ENCODE assay signal across 18 cellular contexts in genomic region chr5:149594206-149594895, GRCh38. TPM values are rescaled to one million over a fixed set of nuclear protein-coding genes. Genes with fewer than 3 reads are reported as not detected.
A peak's percentile ranks its signal among the peaks of the same experiment; 100 is the strongest.
DNase-seq lines count a peak whose midpoint lies in the region; ATAC-seq and TF ChIP-seq lines count a peak whose summit lies in the region.
"Had no signal": no experiment of that assay in that cellular context is flagged by ENCODE, and none has a peak within 500 bp of the region (broad histone marks: within the 10 kb centered on the region; RNA-seq: fewer than 3 reads in every experiment).

No MANE protein-coding gene starts in this region.

- H3K4me2 ChIP-seq in HCT116 (ENCODE audit: low read length): peak overlapping the region; percentile 50

- no peaks in the 10 kb centered on the region for H3K36me3 ChIP-seq in HCT116 (ENCODE audit: control insufficient read depth in 1 of 2, insufficient read depth in 2 of 2, low read length in 2 of 2)
- H3K36me3 ChIP-seq in testis (ENCODE audit: low read depth, missing control alignments): no peaks in the 10 kb centered on the region
- H3K36me3 ChIP-seq: SJCRH30 had no signal

- no peak overlapping the region for H3K27ac Mint-ChIP-seq in immature natural killer cell

- DNase-seq in HCT116 (ENCODE audit: low read depth, low spot score) (no peak), medulla oblongata (ENCODE audit: extremely low spot score) (peak; percentile 32), testis (no peak), dedifferentiated amniotic fluid mesenchymal stem cell (ENCODE audit: extremely low spot score) (no peak), immature natural killer cell (no peak), glomerular visceral epithelial cell (ENCODE audit: extremely low spot score) (no peak)
- DNase-seq: ACHN, Caco-2, DMS153, KG1, NCI-H1048, NCI-H146, NCI-H2081, NCI-H510A, NCI-H774, SJCRH30 had no signal

- no peaks in the 10 kb centered on the region for H3K79me2 ChIP-seq in HCT116 (ENCODE audit: insufficient read depth, low read length)

- WGBS in testis, 2 donors: 53 to 66% methylated on average over 5 of the region's 5 CpGs

- TF ChIP-seq POLR2A in HCT116 (IDR thresholded peaks at IDR 0.05; ENCODE audit: borderline replicate concordance, extremely low read depth, insufficient read depth, insufficient read length) (no peak), testis (IDR thresholded peaks at IDR 0.05) (no peak)

- no peak for ATAC-seq in HCT116

- intact Hi-C loops in HCT116 (cut with micrococcal nuclease) (no loop called here), testis (cut with DNase I; ENCODE audit: low total_unique reads) (no loop called here)

- H3K4me1 ChIP-seq in HCT116 (ENCODE audit: control insufficient read depth in 1 of 2, insufficient read depth in 2 of 2, low read length in 2 of 2): peaks cover 7 to 21% of the 10 kb centered on the region in 2 experiments
- peaks cover 14% of the 10 kb centered on the region for H3K4me1 ChIP-seq in testis
- H3K4me1 ChIP-seq: Caco-2, SJCRH30 had no signal

- BruUV-seq in HCT116 (replicated peaks; lab: Mats Ljungman, UMichigan): no TSS peak

- no peaks in the 10 kb centered on the region for H3K9me3 Mint-ChIP-seq in immature natural killer cell

- H3K27me3 Mint-ChIP-seq in immature natural killer cell (ENCODE audit: low read depth in 3 of 3): peaks cover 0 to 3% (median 2%) of the 10 kb centered on the region in 3 donors

- H3K27ac ChIP-seq in HCT116 (ENCODE audit: low read depth, low read length) (no peak overlapping the region), cingulate gyrus (ENCODE audit: low read depth, low read length) (peak overlapping the region; percentile 33), testis (peak overlapping the region; percentile 23 to 68)
- H3K27ac ChIP-seq: GM23248, SJCRH30 had no signal

- H2AFZ ChIP-seq in HCT116 (ENCODE audit: low read depth, low read length, poor library complexity, severe bottlenecking): no peak overlapping the region
- H2AFZ ChIP-seq: GM23248 had no signal

- no peaks in the 10 kb centered on the region for H3K4me1 Mint-ChIP-seq in immature natural killer cell

- H3K27me3 ChIP-seq in HCT116 (ENCODE audit: insufficient read depth, low read length): no peaks in the 10 kb centered on the region
- H3K27me3 ChIP-seq in testis: no peaks in the 10 kb centered on the region

- H3K4me3 ChIP-seq in HCT116 (replicated peaks in 1 of 2; ENCODE audit: low read depth in 1 of 2, low read length in 2 of 2) (no peak overlapping the region), testis (no peak overlapping the region)
- H3K4me3 ChIP-seq: GM23248, SJCRH30 had no signal

- TF ChIP-seq RAD21 in HCT116 (IDR thresholded peaks at IDR 0.05; ENCODE audit: low read depth): no peak

- CTCF ChIA-PET in HCT116 (lab: Charles Lee): no interaction called here

- H3K9me3 ChIP-seq in HCT116 (ENCODE audit: control insufficient read depth in 1 of 2, insufficient read depth in 1 of 2, low read depth in 1 of 2, low read length in 2 of 2) (no peaks in the 10 kb centered on the region), testis (no peaks in the 10 kb centered on the region)
- H3K9me3 ChIP-seq: Caco-2, SJCRH30 had no signal

- H3K9ac ChIP-seq in HCT116 (ENCODE audit: low read length): no peak overlapping the region
- H3K9ac ChIP-seq: GM23248 had no signal

- no peak overlapping the region for H3K4me3 Mint-ChIP-seq in immature natural killer cell

- H4K20me1 ChIP-seq in HCT116 (ENCODE audit: insufficient read depth): no peaks in the 10 kb centered on the region

- no peaks in the 10 kb centered on the region for H3K9me2 ChIP-seq in HCT116 (ENCODE audit: insufficient read depth)

- H3K36me3 Mint-ChIP-seq in immature natural killer cell: no peaks in the 10 kb centered on the region

- RAD21 ChIA-PET in HCT116 (lab: Charles Lee; ENCODE audit: low non-redundant PET in 1 of 2, low total read pairs in 2 of 2, uncharacterized antibody in 2 of 2, unreplicated experiment in 2 of 2): no interaction called here

- POLR2A ChIA-PET in HCT116 (lab: Charles Lee): no interaction called here

- TF ChIP-seq CTCF in HCT116 (IDR thresholded peaks at IDR 0.05 in 2 of 3, conservative IDR thresholded peaks at IDR 0.05 in 1 of 3; ENCODE audit: borderline replicate concordance in 1 of 3, insufficient read depth in 1 of 3, low read depth in 2 of 3, low read length in 2 of 3) (no peak), testis (IDR thresholded peaks at IDR 0.05) (no peak)

TF ChIP-seq in HCT116, 20 proteins besides CTCF, POLR2A, EP300 and RAD21:
- TF ChIP-seq ELF1 (IDR thresholded peaks at IDR 0.05; ENCODE audit: borderline replicate concordance, low read depth) (no peak), EGR1 (IDR thresholded peaks at IDR 0.05; ENCODE audit: low read depth) (no peak), CEBPB (IDR thresholded peaks at IDR 0.05; ENCODE audit: low read depth) (no peak), FOSL1 (IDR thresholded peaks at IDR 0.05; ENCODE audit: low read depth) (no peak), EZH2 (IDR thresholded peaks at IDR 0.05) (no peak), SP1 (IDR thresholded peaks at IDR 0.05; ENCODE audit: low read depth) (no peak), ZNF274 (IDR thresholded peaks at IDR 0.05; ENCODE audit: low read depth, low read length) (no peak), SRF (IDR thresholded peaks at IDR 0.05; ENCODE audit: low read depth) (no peak), YY1 (IDR thresholded peaks at IDR 0.05; ENCODE audit: extremely low read depth, insufficient replicate concordance, low read depth, low read length) (no peak)
- TF ChIP-seq, protein P1, sequence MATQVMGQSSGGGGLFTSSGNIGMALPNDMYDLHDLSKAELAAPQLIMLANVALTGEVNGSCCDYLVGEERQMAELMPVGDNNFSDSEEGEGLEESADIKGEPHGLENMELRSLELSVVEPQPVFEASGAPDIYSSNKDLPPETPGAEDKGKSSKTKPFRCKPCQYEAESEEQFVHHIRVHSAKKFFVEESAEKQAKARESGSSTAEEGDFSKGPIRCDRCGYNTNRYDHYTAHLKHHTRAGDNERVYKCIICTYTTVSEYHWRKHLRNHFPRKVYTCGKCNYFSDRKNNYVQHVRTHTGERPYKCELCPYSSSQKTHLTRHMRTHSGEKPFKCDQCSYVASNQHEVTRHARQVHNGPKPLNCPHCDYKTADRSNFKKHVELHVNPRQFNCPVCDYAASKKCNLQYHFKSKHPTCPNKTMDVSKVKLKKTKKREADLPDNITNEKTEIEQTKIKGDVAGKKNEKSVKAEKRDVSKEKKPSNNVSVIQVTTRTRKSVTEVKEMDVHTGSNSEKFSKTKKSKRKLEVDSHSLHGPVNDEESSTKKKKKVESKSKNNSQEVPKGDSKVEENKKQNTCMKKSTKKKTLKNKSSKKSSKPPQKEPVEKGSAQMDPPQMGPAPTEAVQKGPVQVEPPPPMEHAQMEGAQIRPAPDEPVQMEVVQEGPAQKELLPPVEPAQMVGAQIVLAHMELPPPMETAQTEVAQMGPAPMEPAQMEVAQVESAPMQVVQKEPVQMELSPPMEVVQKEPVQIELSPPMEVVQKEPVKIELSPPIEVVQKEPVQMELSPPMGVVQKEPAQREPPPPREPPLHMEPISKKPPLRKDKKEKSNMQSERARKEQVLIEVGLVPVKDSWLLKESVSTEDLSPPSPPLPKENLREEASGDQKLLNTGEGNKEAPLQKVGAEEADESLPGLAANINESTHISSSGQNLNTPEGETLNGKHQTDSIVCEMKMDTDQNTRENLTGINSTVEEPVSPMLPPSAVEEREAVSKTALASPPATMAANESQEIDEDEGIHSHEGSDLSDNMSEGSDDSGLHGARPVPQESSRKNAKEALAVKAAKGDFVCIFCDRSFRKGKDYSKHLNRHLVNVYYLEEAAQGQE (IDR thresholded peaks at IDR 0.05; ENCODE audit: low read depth): no peak

RNA-seq across cellular contexts. Expression of gene ARHGEF37, which starts 13.1 kb away (rescaled TPM):
- 7.0 TPM for total RNA-seq in HCT116 (2021; ENCODE audit: unreplicated experiment)
- 3.1 and 3.8 TPM in 2 replicates for polyA plus RNA-seq in HCT116 (2012)
- 10 to 100 TPM; 13.4 to 17.8 TPM for total RNA-seq in testis
- 12.9 TPM for polyA plus RNA-seq in testis (ENCODE audit: insufficient read depth, low read depth, low replicate concordance)
- polyA plus RNA-seq in immature natural killer cell: under 1 TPM in 1 of 3 donors, not detected in 2; 0.47 TPM

RNA-seq across cellular contexts. Expression of gene CSNK1A1, which starts 43.1 kb away (rescaled TPM):
- total RNA-seq in HCT116 (2021; ENCODE audit: unreplicated experiment) (263 TPM), testis (100 to 1,000 TPM; 148 to 192 TPM)
- polyA plus RNA-seq in HCT116 (2012): 141 and 181 TPM in 2 replicates
- polyA plus RNA-seq in testis (ENCODE audit: insufficient read depth, low read depth, low replicate concordance) (129 TPM), immature natural killer cell (100 to 1,000 TPM; 106 to 146 (median 134) TPM)
